27 cellular contexts compared by ENCODE assay signal in genomic region chr3:169710619-169711018, GRCh38. TPM values are rescaled to one million over a fixed set of nuclear protein-coding genes. Genes with fewer than 3 reads are reported as not detected.
"Had no signal": no experiment of that assay in that cellular context is flagged by ENCODE, and none has a peak within 500 bp of the region (broad histone marks: within the 10 kb centered on the region; RNA-seq: fewer than 3 reads in every experiment).

No MANE protein-coding gene starts in this region.

- H2AFZ ChIP-seq: neural progenitor cell had no signal

- H3K9me3 ChIP-seq: gastrocnemius medialis, left ventricle myocardium inferior, lower lobe of right lung, ovary, right atrium auricular region, sigmoid colon, stomach, thoracic aorta, transverse colon had no signal

- H3K4me2 ChIP-seq: neural progenitor cell had no signal

- H3K9ac ChIP-seq: neural progenitor cell had no signal

- FAIRE-seq: keratinocyte, urothelium cell line had no signal

- H3K36me3 ChIP-seq: gastrocnemius medialis, heart right ventricle, left ventricle myocardium inferior, lower lobe of right lung, neural progenitor cell, ovary, right atrium auricular region, sigmoid colon, stomach, thoracic aorta, transverse colon had no signal

- H3K27me3 ChIP-seq: dorsolateral prefrontal cortex, gastrocnemius medialis, heart right ventricle, neural progenitor cell, ovary, right atrium auricular region, sigmoid colon, stomach, transverse colon had no signal

- H3K27ac ChIP-seq: coronary artery, dorsolateral prefrontal cortex, gastrocnemius medialis, heart right ventricle, left ventricle myocardium inferior, lower lobe of right lung, neural progenitor cell, ovary, right atrium auricular region, sigmoid colon, skin epidermis, stomach, thoracic aorta, transverse colon had no signal

- H3K4me1 ChIP-seq: gastrocnemius medialis, heart right ventricle, left ventricle myocardium inferior, lower lobe of right lung, neural progenitor cell, right atrium auricular region, sigmoid colon, stomach, transverse colon had no signal

- H3K4me3 ChIP-seq: coronary artery, dorsolateral prefrontal cortex, gastrocnemius medialis, heart right ventricle, left ventricle myocardium inferior, lower lobe of right lung, neural progenitor cell, ovary, right atrium auricular region, sigmoid colon, skin epidermis, stomach, thoracic aorta, transverse colon had no signal

- DNase-seq: dorsolateral prefrontal cortex; effector CD8-positive, alpha-beta T cell; gastrocnemius medialis; heart right ventricle; hypothalamus; left ventricle myocardium inferior; lower lobe of right lung; mesenchymal stem cell; midbrain; nucleus accumbens; ovary; sigmoid colon; stimulated activated CD4-positive, alpha-beta T cell treated with anti-CD3 and anti-CD28 coated beads, Interleukin-2, amount 100 ng/mL, for 24 hours; stimulated activated CD4-positive, alpha-beta T cell treated with anti-CD3 and anti-CD28 coated beads, Interleukin-4, amount 100 ng/mL, for 4 hours; stimulated activated naive B cell treated with anti-CD40 and anti-IgM and Interleukin-4, amounts not matched to agents 10 μg/mL and 1 μg/mL and 100 μg/mL, for 72 hours; stomach; substantia nigra; transverse colon had no signal

- ATAC-seq: esophagus mucosa; gastrocnemius medialis; heart right ventricle; lower lobe of right lung; natural killer cell treated with Interleukin-12 subunit alpha and Interleukin-12 subunit beta and Interleukin-15 and Interleukin-18, amount 100 ng/mL, for 72 hours; stimulated activated naive B cell treated with anti-CD40 and anti-IgM and Interleukin-4, amounts not matched to agents 10 μg/mL and 1 μg/mL and 100 μg/mL, for 72 hours had no signal

RNA-seq across cellular contexts. Expression of gene MECOM, which starts 47.1 kb away (rescaled TPM):
- total RNA-seq: natural killer cell treated with Interleukin-12 subunit alpha and Interleukin-12 subunit beta and Interleukin-15 and Interleukin-18, amount 100 ng/mL, for 72 hours had no signal

RNA-seq across cellular contexts. Expression of gene TERC, which starts 54.2 kb away (rescaled TPM):
- polyA plus RNA-seq: ovary, stomach had no signal
